ENCODE assay signal across 17 cellular contexts in genomic region chr1:243628476-243628907, GRCh38.
A peak's percentile ranks its signal among the peaks of the same experiment; 100 is the strongest.
DNase-seq lines count a peak whose midpoint lies in the region; ATAC-seq and TF ChIP-seq lines count a peak whose summit lies in the region.
"Had no signal": no experiment of that assay in that cellular context is flagged by ENCODE, and none has a peak within 500 bp of the region (broad histone marks: within the 10 kb centered on the region; RNA-seq: fewer than 3 reads in every experiment).

No MANE protein-coding gene starts in this region.

- H3K4me3 Mint-ChIP-seq in MCF 10A (ENCODE audit: unreplicated experiment) (no peak overlapping the region), natural killer cell (no peak overlapping the region)
- H3K4me3 Mint-ChIP-seq: CD4-positive, CD25-positive, alpha-beta regulatory T cell; HFFc6 had no signal

- no TSS peak for BruUV-seq in MCF 10A (replicated peaks; lab: Mats Ljungman, UMichigan)

- POLR2A ChIA-PET in MCF 10A (lab: Yijun Ruan, JAX): no interaction called here

- TF ChIP-seq CTCF in MCF 10A (IDR thresholded peaks at IDR 0.05; ENCODE audit: unreplicated experiment) (no peak), breast epithelium (IDR thresholded peaks at IDR 0.05) (no peak), fibroblast of mammary gland (conservative IDR thresholded peaks at IDR 0.05; ENCODE audit: control insufficient read depth, insufficient read depth, low read depth, low read length) (no peak), natural killer cell (IDR thresholded peaks at IDR 0.05) (no peak), Peyer's patch (IDR thresholded peaks at IDR 0.05) (no peak)

- H3K27me3 Mint-ChIP-seq in MCF 10A (ENCODE audit: insufficient read depth, unreplicated experiment) (no peaks in the 10 kb centered on the region), natural killer cell (ENCODE audit: low read depth in 2 of 2) (no peaks in the 10 kb centered on the region)
- H3K27me3 Mint-ChIP-seq: CD4-positive, CD25-positive, alpha-beta regulatory T cell had no signal

- H3K36me3 Mint-ChIP-seq in MCF 10A (ENCODE audit: insufficient read depth, unreplicated experiment) (no peaks in the 10 kb centered on the region), natural killer cell (peaks cover 7% of the 10 kb centered on the region)

- no peaks in the 10 kb centered on the region for H3K9me3 ChIP-seq in breast epithelium
- no peaks in the 10 kb centered on the region for H3K9me3 ChIP-seq in MG63
- H3K9me3 ChIP-seq in Peyer's patch: no peaks in the 10 kb centered on the region

- no peak for ATAC-seq in HG03571 (IDR thresholded peaks at IDR 0.05; ENCODE audit: unreplicated experiment)
- no peak for ATAC-seq in natural killer cell
- no peak for ATAC-seq in HG03442 (IDR thresholded peaks at IDR 0.05; ENCODE audit: unreplicated experiment)

- DNase-seq in MCF 10A (ENCODE audit: unreplicated experiment) (peak; percentile 28), breast epithelium (ENCODE audit: low spot score in 2 of 2) (no peak), MG63 (peak; percentile 6), fibroblast of mammary gland (ENCODE audit: low read depth) (peak; percentile 39), natural killer cell (no peak), Peyer's patch (no peak)
- DNase-seq: AML-193, HFFc6, Kasumi-1, NCI-H1436 treated with DMSO at 0.1 percent for 48 hours, NCI-H226, NCI-H774, PC-9, Right ventricle myocardium superior had no signal

- H3K4me3 ChIP-seq in breast epithelium (no peak overlapping the region), MG63 (no peak overlapping the region), fibroblast of mammary gland (ENCODE audit: control insufficient read depth, low read depth, low read length) (no peak overlapping the region), Peyer's patch (no peak overlapping the region)
- H3K4me3 ChIP-seq: PC-9 had no signal

- H3K27ac ChIP-seq in breast epithelium (no peak overlapping the region), Peyer's patch (no peak overlapping the region)
- H3K27ac ChIP-seq: PC-9 had no signal

- no peaks in the 10 kb centered on the region for H3K27me3 ChIP-seq in breast epithelium
- no peaks in the 10 kb centered on the region for H3K27me3 ChIP-seq in MG63
- H3K27me3 ChIP-seq in Peyer's patch: no peaks in the 10 kb centered on the region

- CTCF ChIA-PET in MCF 10A (lab: Yijun Ruan, JAX): interaction anchor here (0.7 kb wide), 1 partner anchor 1008 kb away, joined by 3 read pairs; no protein-coding TSS in a partner anchor

- intact Hi-C loops in MCF 10A (cut with micrococcal nuclease): no loop called here
- intact Hi-C loops in breast epithelium (cut with DNase I; ENCODE audit: low total_unique reads): no loop called here
- intact Hi-C loops in natural killer cell (cut with micrococcal nuclease): no loop called here

- no peak overlapping the region for H3K27ac Mint-ChIP-seq in MCF 10A (ENCODE audit: low read depth, unreplicated experiment)
- no peak overlapping the region for H3K27ac Mint-ChIP-seq in natural killer cell
- H3K27ac Mint-ChIP-seq: CD4-positive, CD25-positive, alpha-beta regulatory T cell; HFFc6 had no signal

- no peak for TF ChIP-seq POLR2A in breast epithelium (IDR thresholded peaks at IDR 0.05)
- TF ChIP-seq POLR2A in Peyer's patch (IDR thresholded peaks at IDR 0.05): no peak

- H3K36me3 ChIP-seq in breast epithelium (no peaks in the 10 kb centered on the region), MG63 (no peaks in the 10 kb centered on the region), Peyer's patch (no peaks in the 10 kb centered on the region)

- H3K9me3 Mint-ChIP-seq in MCF 10A (ENCODE audit: unreplicated experiment) (no peaks in the 10 kb centered on the region), natural killer cell (no peaks in the 10 kb centered on the region)
- H3K9me3 Mint-ChIP-seq: HFFc6 had no signal

- no peaks in the 10 kb centered on the region for H3K4me1 ChIP-seq in breast epithelium
- H3K4me1 ChIP-seq in Peyer's patch: no peaks in the 10 kb centered on the region

- H3K4me1 Mint-ChIP-seq in MCF 10A (ENCODE audit: insufficient read depth, unreplicated experiment) (no peaks in the 10 kb centered on the region), natural killer cell (peaks cover 0 to 23% of the 10 kb centered on the region in 2 donors)

Comparison
In these comparisons a context has a peak if more than half of its experiments do, and no peak if none do; other contexts are left out.
1. DNase-seq: peak in MCF 10A (single experiment), MG63 (single experiment) and fibroblast of mammary gland (single experiment); none in breast epithelium (0 of 2), natural killer cell (single experiment) and Peyer's patch (0 of 3).